ENCODE assay signal across 1 cellular context in the genomic region with DNA sequence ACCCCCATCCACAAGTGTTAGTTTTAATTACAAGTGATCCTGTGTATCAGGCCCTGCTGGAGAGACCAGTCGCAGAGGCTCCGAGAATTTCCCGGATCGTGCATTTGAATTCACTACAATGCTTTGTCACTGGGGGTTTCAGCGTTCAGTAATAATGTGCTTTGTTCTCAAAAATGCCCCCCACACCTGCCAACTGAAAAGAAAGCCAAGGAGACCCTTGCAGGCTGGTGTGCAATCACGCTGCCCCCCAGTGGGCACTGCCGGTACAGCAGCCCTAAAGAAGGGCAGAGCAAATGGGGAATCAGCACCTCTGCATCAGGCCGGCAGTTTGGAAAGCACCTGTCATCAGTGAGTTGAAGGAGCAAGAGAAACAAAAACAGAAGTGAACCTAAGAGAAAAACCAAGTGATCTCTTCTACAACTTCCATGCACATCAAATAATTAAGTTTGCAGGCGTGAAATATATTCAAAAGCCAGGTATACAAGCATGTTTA.
TF ChIP-seq lines count a peak whose summit lies in the region.

No MANE protein-coding gene starts in this region.

TF ChIP-seq in H1, 55 proteins besides CTCF, POLR2A, EP300 and RAD21 (continued from another document):
- peak; percentile 63 for TF ChIP-seq CHD7 (IDR thresholded peaks at IDR 0.05; ENCODE audit: insufficient replicate concordance, low read length)
